In the genomic region with DNA sequence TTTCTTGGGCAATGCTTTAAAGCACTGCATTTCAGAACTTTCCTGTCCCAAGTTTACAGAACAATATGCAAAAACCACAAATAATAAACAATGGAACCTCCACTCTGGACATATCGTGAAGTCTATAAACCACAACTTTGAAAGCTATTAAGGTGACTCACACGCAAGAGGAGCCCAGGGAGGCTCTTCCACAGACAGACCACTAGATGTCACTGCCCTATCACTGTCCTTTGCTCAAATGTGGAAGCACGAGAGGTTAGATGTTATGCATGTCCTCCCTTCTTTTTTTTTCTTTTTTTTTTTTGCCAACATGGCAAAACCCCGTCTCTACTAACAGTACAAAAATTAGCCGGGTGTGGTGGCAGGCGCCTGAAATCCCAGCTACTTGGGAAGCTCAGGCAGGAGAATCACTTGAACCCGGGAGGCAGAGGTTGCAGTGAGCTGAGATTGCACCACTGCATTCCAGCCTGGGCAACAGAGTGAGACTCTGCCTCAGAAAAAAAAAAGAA, we compare ENCODE assay signal across 8 cellular contexts.
A peak's percentile ranks its signal among the peaks of the same experiment; 100 is the strongest.
DNase-seq lines count a peak whose midpoint lies in the region; ATAC-seq and TF ChIP-seq lines count a peak whose summit lies in the region.
"Not testable (repeated sequence)": the region's sequence is repeated elsewhere in the genome, so short reads cannot be mapped to it uniquely, and the experiment has no call there.

No MANE protein-coding gene starts in this region.

- H3K36me3 ChIP-seq in lower lobe of right lung = not testable (repeated sequence)

- not testable (repeated sequence) for H3K9me3 ChIP-seq in lower lobe of right lung

- not testable (repeated sequence) for H3K4me3 ChIP-seq in lower lobe of right lung

- H3K4me1 ChIP-seq in lower lobe of right lung = not testable (repeated sequence)

- not testable (repeated sequence) for H3K27ac ChIP-seq in lower lobe of right lung

- DNase-seq in DMS53 treated with DMSO at 0.1 percent for 48 hours (lab: John Stamatoyannopoulos, UW; ENCODE audit: unreplicated experiment) (peak; percentile 94), HT-29 (ENCODE audit: low spot score) (peak; percentile 94), NCI-H82 treated with DMSO at 0.1 percent for 48 hours (lab: John Stamatoyannopoulos, UW; ENCODE audit: unreplicated experiment) (peak; percentile 49), ecto neural progenitor cell (ENCODE audit: low spot score) (peak; percentile 69)
- peak; percentile 17 to 34 for DNase-seq in activated CD4-positive, alpha-beta T cell treated with anti-CD3 and anti-CD28 coated beads, Interleukin-2, amount 50 U/mL, for 48 hours
- DNase-seq in lower lobe of right lung = not testable (repeated sequence)
- peak; percentile 10 for DNase-seq in stimulated activated CD8-positive, alpha-beta memory T cell treated with anti-CD3 and anti-CD28 coated beads, Interleukin-4, amount 100 ng/mL, for 24 hours (ENCODE audit: low read depth)

- H3K27me3 ChIP-seq in lower lobe of right lung (ENCODE audit: low read depth) = not testable (repeated sequence)

- intact Hi-C loops in lower lobe of right lung (cut with DNase I) = loop anchor here (5.0 kb wide), 1 partner anchor 239 kb away; no protein-coding TSS in a partner anchor

- ATAC-seq in GM21528 (IDR thresholded peaks at IDR 0.05; ENCODE audit: low FRiP score, unreplicated experiment) (peak; percentile 74), lower lobe of right lung (peak; percentile 95 to 97)

- TF ChIP-seq CTCF in lower lobe of right lung (IDR thresholded peaks at IDR 0.05) = peak; percentile 91
